Comparison of ENCODE assay signal across 15 cellular contexts in genomic region chr11:78926633-78927347, GRCh38.
DNase-seq lines count a peak whose midpoint lies in the region; ATAC-seq, FAIRE-seq and TF ChIP-seq lines count a peak whose summit lies in the region.
"Had no signal": no experiment of that assay in that cellular context is flagged by ENCODE, and none has a peak within 500 bp of the region (broad histone marks: within the 10 kb centered on the region; RNA-seq: fewer than 3 reads in every experiment).

No MANE protein-coding gene starts in this region.

- no peak for ATAC-seq in GM18870 (IDR thresholded peaks at IDR 0.05; ENCODE audit: unreplicated experiment)
- ATAC-seq: HepG2 had no signal

- H3K4me1 Mint-ChIP-seq in activated CD4-positive, alpha-beta memory T cell treated with anti-CD3 and anti-CD28 coated beads, Interleukin-2, amount 10 ng/mL, durations not matched to agents 7 days and 5 days = no peaks in the 10 kb centered on the region
- H3K4me1 Mint-ChIP-seq: CD4-positive, alpha-beta memory T cell had no signal

- no peaks in the 10 kb centered on the region for H3K36me3 ChIP-seq in BJ (ENCODE audit: control insufficient read depth, insufficient read depth, low read length)
- H3K36me3 ChIP-seq: MG63, Peyer's patch had no signal

- FAIRE-seq in D721Med (lab: Jason Lieb, UNC) = no peak
- FAIRE-seq: HepG2 had no signal

- DNase-seq in BJ (ENCODE audit: low read depth) (peak; percentile 23), SK-N-DZ (ENCODE audit: low spot score) (peak; percentile 78), fibroblast of pulmonary artery (ENCODE audit: low read depth) (peak; percentile 3), non-pigmented ciliary epithelial cell (ENCODE audit: low read depth) (peak; percentile 8), DMS 273 (lab: John Stamatoyannopoulos, UW; ENCODE audit: unreplicated experiment) (no peak), D721Med (ENCODE audit: insufficient read length, low spot score) (no peak)
- no peak for DNase-seq in activated CD4-positive, alpha-beta memory T cell treated with anti-CD3 and anti-CD28 coated beads, Interleukin-2, amount 10 ng/mL, durations not matched to agents 7 days and 5 days
- DNase-seq: CD4-positive, alpha-beta memory T cell; GOT3; MG63; NCI-H1105; Peyer's patch; Right ventricle myocardium superior had no signal

- TF ChIP-seq CTCF in BJ (IDR thresholded peaks at IDR 0.05; ENCODE audit: insufficient read depth, low read depth, low read length) (no peak), fibroblast of pulmonary artery (IDR thresholded peaks at IDR 0.05; ENCODE audit: low read length, missing control alignments) (no peak), D721Med (IDR thresholded peaks at IDR 0.05; ENCODE audit: insufficient read depth, missing control alignments) (no peak)

- H3K4me3 ChIP-seq in BJ (ENCODE audit: low read depth, low read length) = no peak overlapping the region
- H3K4me3 ChIP-seq in fibroblast of pulmonary artery (replicated peaks; ENCODE audit: low read depth, low read length) = no peak overlapping the region
- H3K4me3 ChIP-seq: MG63, Peyer's patch had no signal

- CTCF ChIA-PET in BJ (lab: Yijun Ruan, JAX) = interaction anchor here (1.0 to 1.7 kb wide), 3 partner anchors 10 to 280 kb away, joined by 3 read pairs; no protein-coding TSS in a partner anchor
- CTCF ChIA-PET in activated CD4-positive, alpha-beta memory T cell treated with anti-CD3 and anti-CD28 coated beads, Interleukin-2, amount 10 ng/mL, durations not matched to agents 7 days and 5 days (lab: Charles Lee) = no interaction called here

- no peaks in the 10 kb centered on the region for H3K36me3 Mint-ChIP-seq in activated CD4-positive, alpha-beta memory T cell treated with anti-CD3 and anti-CD28 coated beads, Interleukin-2, amount 10 ng/mL, durations not matched to agents 7 days and 5 days (ENCODE audit: low read depth)
- H3K36me3 Mint-ChIP-seq: CD4-positive, alpha-beta memory T cell had no signal

- H3K27me3 ChIP-seq in BJ (ENCODE audit: control insufficient read depth, insufficient read depth, low read length) = peaks cover 1% of the 10 kb centered on the region; the same call in 1 of the 2 replicates
- H3K27me3 ChIP-seq: MG63, Peyer's patch had no signal

- no peak overlapping the region for H3K4me3 Mint-ChIP-seq in activated CD4-positive, alpha-beta memory T cell treated with anti-CD3 and anti-CD28 coated beads, Interleukin-2, amount 10 ng/mL, durations not matched to agents 7 days and 5 days
- H3K4me3 Mint-ChIP-seq: CD4-positive, alpha-beta memory T cell had no signal

- POLR2A ChIA-PET in BJ (lab: Charles Lee) = no interaction called here
- POLR2A ChIA-PET in activated CD4-positive, alpha-beta memory T cell treated with anti-CD3 and anti-CD28 coated beads, Interleukin-2, amount 10 ng/mL, durations not matched to agents 7 days and 5 days (lab: Charles Lee) = no interaction called here

- no peaks in the 10 kb centered on the region for H3K9me3 Mint-ChIP-seq in activated CD4-positive, alpha-beta memory T cell treated with anti-CD3 and anti-CD28 coated beads, Interleukin-2, amount 10 ng/mL, durations not matched to agents 7 days and 5 days
- H3K9me3 Mint-ChIP-seq: CD4-positive, alpha-beta memory T cell had no signal

- H3K27ac Mint-ChIP-seq in activated CD4-positive, alpha-beta memory T cell treated with anti-CD3 and anti-CD28 coated beads, Interleukin-2, amount 10 ng/mL, durations not matched to agents 7 days and 5 days = no peak overlapping the region
- H3K27ac Mint-ChIP-seq: CD4-positive, alpha-beta memory T cell had no signal

- H3K27me3 Mint-ChIP-seq in activated CD4-positive, alpha-beta memory T cell treated with anti-CD3 and anti-CD28 coated beads, Interleukin-2, amount 10 ng/mL, durations not matched to agents 7 days and 5 days = peaks cover 5% of the 10 kb centered on the region

Comparison
In these comparisons a context has a peak if more than half of its experiments do, and no peak if none do; other contexts are left out.
1. DNase-seq: peak in BJ (single experiment), SK-N-DZ (single experiment), fibroblast of pulmonary artery (single experiment) and non-pigmented ciliary epithelial cell (single experiment); none in DMS 273 (single experiment), D721Med (single experiment) and activated CD4-positive, alpha-beta memory T cell treated with anti-CD3 and anti-CD28 coated beads, Interleukin-2, amount 10 ng/mL, durations not matched to agents 7 days and 5 days (single experiment).